In genomic region chr13:81888855-81889254, GRCh38 we compare ENCODE assay signal across 8 cellular contexts.
"Had no signal": no experiment of that assay in that cellular context is flagged by ENCODE, and none has a peak within 500 bp of the region (broad histone marks: within the 10 kb centered on the region; RNA-seq: fewer than 3 reads in every experiment).

No MANE protein-coding gene starts in this region.

- FAIRE-seq: HTR-8/SVneo, K562 had no signal

- H3K4me3 Mint-ChIP-seq: GM23338, HFFc6 had no signal

- H3K4me2 ChIP-seq: GM23338 had no signal

- H3K9me3 ChIP-seq: HAP-1 had no signal

- H3K4me1 ChIP-seq: HAP-1 had no signal

- H2AFZ ChIP-seq: GM23338 had no signal

- H3K4me3 ChIP-seq: GM23338, HAP-1, K562 had no signal

- DNase-seq: H7, HFFc6, IMR-90 had no signal

- H3K36me3 ChIP-seq: HAP-1 had no signal

- ATAC-seq: GM23338, HCT116, K562 had no signal

- H3K27ac Mint-ChIP-seq: GM23338, HFFc6 had no signal
